ENCODE assay signal across 18 cellular contexts in genomic region chr3:52843116-52843865, GRCh38. TPM values are rescaled to one million over a fixed set of nuclear protein-coding genes. Genes with fewer than 3 reads are reported as not detected.
DNase-seq lines count a peak whose midpoint lies in the region; ATAC-seq and TF ChIP-seq lines count a peak whose summit lies in the region.
"Had no signal": no experiment of that assay in that cellular context is flagged by ENCODE, and none has a peak within 500 bp of the region (broad histone marks: within the 10 kb centered on the region; RNA-seq: fewer than 3 reads in every experiment).

No MANE protein-coding gene starts in this region.

- no peaks in the 10 kb centered on the region for H3K9me3 Mint-ChIP-seq in activated naive CD8-positive, alpha-beta T cell treated with anti-CD3 and anti-CD28 coated beads for 36 hours
- H3K9me3 Mint-ChIP-seq: activated CD4-positive, alpha-beta T cell treated with anti-CD3 and anti-CD28 coated beads, Interleukin-2, amount 10 ng/mL, durations not matched to agents 24 days and 14 days; activated naive CD4-positive, alpha-beta T cell treated with anti-CD3 and anti-CD28 coated beads for 36 hours had no signal

- H3K36me3 Mint-ChIP-seq in activated naive CD8-positive, alpha-beta T cell treated with anti-CD3 and anti-CD28 coated beads for 36 hours = no peaks in the 10 kb centered on the region

- H3K27me3 Mint-ChIP-seq in activated naive CD8-positive, alpha-beta T cell treated with anti-CD3 and anti-CD28 coated beads for 36 hours = no peaks in the 10 kb centered on the region
- H3K27me3 Mint-ChIP-seq: activated CD4-positive, alpha-beta T cell treated with anti-CD3 and anti-CD28 coated beads, Interleukin-2, amount 10 ng/mL, durations not matched to agents 24 days and 14 days had no signal

- TF ChIP-seq CTCF in epithelial cell of esophagus (IDR thresholded peaks at IDR 0.05; ENCODE audit: insufficient read depth, low read depth, low read length, missing control alignments) = no peak
- no peak for TF ChIP-seq CTCF in uterus (IDR thresholded peaks at IDR 0.05)

- intact Hi-C loops in Right ventricle myocardium superior (cut with DNase I) = no loop called here
- intact Hi-C loops in left cardiac atrium (cut with DNase I) = no loop called here
- intact Hi-C loops in posterior vena cava (cut with DNase I) = loop anchor here in 1 of 2 donors (5.0 kb wide), 1 partner anchor 54 kb away; the partner anchor contains the start of gene STIMATE
- intact Hi-C loops in uterus (cut with DNase I; ENCODE audit: low total_unique reads) = no loop called here
- intact Hi-C loops in head of caudate nucleus (cut with DNase I) = loop anchor here (10.0 kb wide), 1 partner anchor 232 kb away; no protein-coding TSS in a partner anchor

- DNase-seq in Right ventricle myocardium superior = peak; percentile 37
- DNase-seq in left cardiac atrium = no peak
- peak; percentile 29 for DNase-seq in epithelial cell of esophagus (ENCODE audit: low read depth)
- peak; percentile 81 for DNase-seq in posterior vena cava (ENCODE audit: low spot score)
- no peak for DNase-seq in uterus
- DNase-seq in activated naive CD8-positive, alpha-beta T cell treated with anti-CD3 and anti-CD28 coated beads for 36 hours = no peak
- no peak for DNase-seq in head of caudate nucleus
- DNase-seq: activated CD4-positive, alpha-beta T cell treated with anti-CD3 and anti-CD28 coated beads, Interleukin-2, amount 10 ng/mL, durations not matched to agents 24 days and 14 days; activated naive CD4-positive, alpha-beta T cell treated with anti-CD3 and anti-CD28 coated beads for 36 hours; DMS79; Karpas-422; NCI-H1436; testis had no signal

- ATAC-seq in Right ventricle myocardium superior (ENCODE audit: poor library complexity) (no peak), left cardiac atrium (no peak), GM21529 (IDR thresholded peaks at IDR 0.05; ENCODE audit: unreplicated experiment) (no peak)
- ATAC-seq: A549 had no signal

- no peaks in the 10 kb centered on the region for H3K36me3 ChIP-seq in uterus

- peaks cover 0 to 6% of the 10 kb centered on the region in 2 donors for H3K4me1 ChIP-seq in uterus
- H3K4me1 ChIP-seq: A549 had no signal

- H3K4me1 Mint-ChIP-seq in activated naive CD8-positive, alpha-beta T cell treated with anti-CD3 and anti-CD28 coated beads for 36 hours = peaks cover 10% of the 10 kb centered on the region

- TF ChIP-seq POLR2A in uterus (IDR thresholded peaks at IDR 0.05) = no peak

- no peak overlapping the region for H3K27ac Mint-ChIP-seq in activated naive CD8-positive, alpha-beta T cell treated with anti-CD3 and anti-CD28 coated beads for 36 hours
- H3K27ac Mint-ChIP-seq: activated CD4-positive, alpha-beta T cell treated with anti-CD3 and anti-CD28 coated beads, Interleukin-2, amount 10 ng/mL, durations not matched to agents 24 days and 14 days; activated naive CD4-positive, alpha-beta T cell treated with anti-CD3 and anti-CD28 coated beads for 36 hours had no signal

- H3K27me3 ChIP-seq in uterus = no peaks in the 10 kb centered on the region
- H3K27me3 ChIP-seq: testis had no signal

- peak overlapping the region; percentile 74 to 79 for H3K27ac ChIP-seq in uterus
- H3K27ac ChIP-seq: A549, C4-2B had no signal

- H3K4me3 ChIP-seq in epithelial cell of esophagus (ENCODE audit: low read length) (no peak overlapping the region), uterus (no peak overlapping the region)
- H3K4me3 ChIP-seq: A549, testis had no signal

- no peak overlapping the region for H3K4me3 Mint-ChIP-seq in activated naive CD8-positive, alpha-beta T cell treated with anti-CD3 and anti-CD28 coated beads for 36 hours
- H3K4me3 Mint-ChIP-seq: activated CD4-positive, alpha-beta T cell treated with anti-CD3 and anti-CD28 coated beads, Interleukin-2, amount 10 ng/mL, durations not matched to agents 24 days and 14 days; activated naive CD4-positive, alpha-beta T cell treated with anti-CD3 and anti-CD28 coated beads for 36 hours had no signal

- H3K9me3 ChIP-seq in uterus = no peaks in the 10 kb centered on the region
- H3K9me3 ChIP-seq: A549, testis had no signal

RNA-seq across cellular contexts. Expression of gene MUSTN1, which starts 8.5 kb away (rescaled TPM):
- total RNA-seq in Right ventricle myocardium superior (17.8 TPM), left cardiac atrium (10 to 100 TPM; 14.8 to 33.4 TPM), posterior vena cava (100 to 1,000 TPM in 1 of 2 donors, 10 to 100 TPM in 1; 78.5 to 105 TPM), uterus (10 to 100 TPM in 1 of 4 donors, 1 to 10 TPM in 2, not detected in 1; 1.8 to 35.2 (median 8.7) TPM)
- total RNA-seq in activated naive CD8-positive, alpha-beta T cell treated with anti-CD3 and anti-CD28 coated beads for 36 hours = 1 to 10 TPM in 1 of 2 experiments, under 1 TPM in 1; 0.91 to 1.0 TPM
- total RNA-seq: epithelial cell of proximal tubule had no signal

RNA-seq across cellular contexts. Expression of gene ITIH4, which starts 12.8 kb away (rescaled TPM):
- total RNA-seq in Right ventricle myocardium superior (1.3 TPM), left cardiac atrium (1 to 10 TPM; 5.2 to 7.0 TPM), posterior vena cava (10 to 100 TPM; 19.1 to 28.8 TPM), uterus (1 to 10 TPM in 3 of 4 donors, under 1 TPM in 1; 0.26 to 8.7 (median 6.9) TPM)
- total RNA-seq in activated naive CD8-positive, alpha-beta T cell treated with anti-CD3 and anti-CD28 coated beads for 36 hours = 1 to 10 TPM; 4.8 to 6.8 TPM
- total RNA-seq: epithelial cell of proximal tubule had no signal

RNA-seq across cellular contexts. Expression of gene ITIH3, which starts 48.7 kb away (rescaled TPM):
- total RNA-seq in Right ventricle myocardium superior (0.35 TPM), left cardiac atrium (under 1 TPM; 0.55 to 0.62 TPM), posterior vena cava (10 to 100 TPM; 14.8 to 16.1 TPM), uterus (10 to 100 TPM in 1 of 4 donors, 1 to 10 TPM in 2, under 1 TPM in 1; 0.48 to 11.8 (median 5.6) TPM)
- total RNA-seq in activated naive CD8-positive, alpha-beta T cell treated with anti-CD3 and anti-CD28 coated beads for 36 hours = not detected
- total RNA-seq: activated CD4-positive, alpha-beta T cell treated with anti-CD3 and anti-CD28 coated beads, Interleukin-2, amount 10 ng/mL, durations not matched to agents 24 days and 14 days; activated naive CD4-positive, alpha-beta T cell treated with anti-CD3 and anti-CD28 coated beads for 36 hours; epithelial cell of proximal tubule; glomerular endothelial cell had no signal

RNA-seq across cellular contexts. Expression of gene STIMATE, which starts 54.1 kb away (rescaled TPM):
- total RNA-seq in Right ventricle myocardium superior = 6.1 TPM
- 10 to 100 TPM in 1 of 2 donors, 1 to 10 TPM in 1; 7.9 to 14.1 TPM for total RNA-seq in left cardiac atrium
- 10 to 100 TPM; 20.7 to 24.1 TPM for total RNA-seq in posterior vena cava
- 10 to 100 TPM in 3 of 4 donors, 1 to 10 TPM in 1; 6.7 to 24.1 (median 21.5) TPM for total RNA-seq in uterus
- 10 to 100 TPM; 23.6 to 30.0 TPM for total RNA-seq in activated naive CD8-positive, alpha-beta T cell treated with anti-CD3 and anti-CD28 coated beads for 36 hours

Comparison
In these comparisons a context has a peak if more than half of its experiments do, and no peak if none do; other contexts are left out.
1. DNase-seq: peak in Right ventricle myocardium superior (single experiment), epithelial cell of esophagus (single experiment) and posterior vena cava (single experiment); none in left cardiac atrium (single experiment), uterus (0 of 2), activated naive CD8-positive, alpha-beta T cell treated with anti-CD3 and anti-CD28 coated beads for 36 hours (single experiment) and head of caudate nucleus (0 of 42).